ENCODE assay signal across 14 cellular contexts in genomic region chr2:188333751-188334524, GRCh38. TPM values are rescaled to one million over a fixed set of nuclear protein-coding genes. Genes with fewer than 3 reads are reported as not detected.
DNase-seq lines count a peak whose midpoint lies in the region; ATAC-seq, FAIRE-seq and TF ChIP-seq lines count a peak whose summit lies in the region.
"Had no signal": no experiment of that assay in that cellular context is flagged by ENCODE, and none has a peak within 500 bp of the region (broad histone marks: within the 10 kb centered on the region; RNA-seq: fewer than 3 reads in every experiment).

No MANE protein-coding gene starts in this region.

- H3K27me3 Mint-ChIP-seq in astrocyte (ENCODE audit: low read depth, unreplicated experiment): no peaks in the 10 kb centered on the region
- H3K27me3 Mint-ChIP-seq: activated CD4-positive, alpha-beta T cell treated with anti-CD3 and anti-CD28 coated beads, Interleukin-2, amount 10 ng/mL, durations not matched to agents 24 days and 14 days; activated naive CD8-positive, alpha-beta T cell had no signal

- H3K36me3 Mint-ChIP-seq in astrocyte (ENCODE audit: low read depth, unreplicated experiment): no peaks in the 10 kb centered on the region
- H3K36me3 Mint-ChIP-seq: activated naive CD8-positive, alpha-beta T cell had no signal

- no peak overlapping the region for H3K9ac ChIP-seq in astrocyte (ENCODE audit: low read length)

- H3K4me3 ChIP-seq in astrocyte (ENCODE audit: insufficient read depth, low read depth, low read length): no peak overlapping the region
- peak overlapping the region; percentile 20 for H3K4me3 ChIP-seq in right cardiac atrium (ENCODE audit: low read length)
- peak overlapping the region; percentile 33 for H3K4me3 ChIP-seq in psoas muscle

- H3K27me3 ChIP-seq in astrocyte (ENCODE audit: insufficient read depth, low read length): no peaks in the 10 kb centered on the region
- no peaks in the 10 kb centered on the region for H3K27me3 ChIP-seq in right cardiac atrium (ENCODE audit: control insufficient read depth, insufficient read depth)
- H3K27me3 ChIP-seq in psoas muscle (ENCODE audit: insufficient read depth in 3 of 3, low read length in 2 of 3): no peaks in the 10 kb centered on the region

- WGBS in right cardiac atrium: 27% methylated on average over 5 of the region's 5 CpGs
- WGBS in psoas muscle, 3 donors: 16 to 20% (median 18%) methylated on average over 5 of the region's 5 CpGs

- intact Hi-C loops in right cardiac atrium (cut with DNase I) (no loop called here), psoas muscle (cut with DNase I) (loop anchor here in 1 of 2 donors (5.0 kb wide), 2 partner anchors 38 to 42 kb away; partner anchors contain the start of gene GULP1)

- H3K4me1 Mint-ChIP-seq in astrocyte (ENCODE audit: low read depth, unreplicated experiment): peaks cover 11% of the 10 kb centered on the region
- H3K4me1 Mint-ChIP-seq: activated CD4-positive, alpha-beta T cell treated with anti-CD3 and anti-CD28 coated beads, Interleukin-2, amount 10 ng/mL, durations not matched to agents 24 days and 14 days had no signal

- H2AFZ ChIP-seq in astrocyte (ENCODE audit: low read depth, low read length): no peak overlapping the region

- H3K27ac Mint-ChIP-seq in astrocyte (ENCODE audit: unreplicated experiment): no peak overlapping the region
- H3K27ac Mint-ChIP-seq: activated CD4-positive, alpha-beta T cell treated with anti-CD3 and anti-CD28 coated beads, Interleukin-2, amount 10 ng/mL, durations not matched to agents 24 days and 14 days; activated naive CD8-positive, alpha-beta T cell had no signal

- no peak overlapping the region for H3K4me3 Mint-ChIP-seq in astrocyte (ENCODE audit: unreplicated experiment)
- H3K4me3 Mint-ChIP-seq: activated CD4-positive, alpha-beta T cell treated with anti-CD3 and anti-CD28 coated beads, Interleukin-2, amount 10 ng/mL, durations not matched to agents 24 days and 14 days; activated naive CD8-positive, alpha-beta T cell had no signal

- H3K9me3 Mint-ChIP-seq in astrocyte (ENCODE audit: unreplicated experiment): no peaks in the 10 kb centered on the region
- H3K9me3 Mint-ChIP-seq: activated CD4-positive, alpha-beta T cell treated with anti-CD3 and anti-CD28 coated beads, Interleukin-2, amount 10 ng/mL, durations not matched to agents 24 days and 14 days had no signal

- ATAC-seq in right cardiac atrium (peak; percentile 90 to 91), psoas muscle (peak; percentile 93 to 99 (median 96)), HG03135 (IDR thresholded peaks at IDR 0.05; ENCODE audit: unreplicated experiment) (no peak)
- ATAC-seq: left lobe of liver had no signal

- H3K36me3 ChIP-seq in astrocyte (ENCODE audit: insufficient read depth, low read length): no peaks in the 10 kb centered on the region
- no peaks in the 10 kb centered on the region for H3K36me3 ChIP-seq in psoas muscle (ENCODE audit: insufficient read depth in 1 of 2, low read depth in 1 of 2)

- no peaks in the 10 kb centered on the region for H3K79me2 ChIP-seq in astrocyte (ENCODE audit: insufficient read depth, low read length)

- H3K4me1 ChIP-seq in astrocyte (ENCODE audit: insufficient read depth, low read length): no peaks in the 10 kb centered on the region
- H3K4me1 ChIP-seq in right cardiac atrium (ENCODE audit: control insufficient read depth, insufficient read depth, low read length): peaks cover 5% of the 10 kb centered on the region
- peaks cover 30% of the 10 kb centered on the region for H3K4me1 ChIP-seq in psoas muscle

- no peak for FAIRE-seq in astrocyte (lab: Jason Lieb, UNC)

- H4K20me1 ChIP-seq in astrocyte (ENCODE audit: insufficient read depth, low read length): no peaks in the 10 kb centered on the region

- DNase-seq in ELF-1 (ENCODE audit: low read depth, low spot score) (peak; percentile 30), astrocyte (ENCODE audit: low read depth) (peak; percentile 44), right cardiac atrium (peak; percentile 15 to 62 (median 38)), psoas muscle (peak in 1 of 2 donors; percentile 13), UCSD-AML1 (lab: John Stamatoyannopoulos, UW; ENCODE audit: unreplicated experiment) (no peak)
- no peak for DNase-seq in NK-92 treated with Interleukin-12 subunit alpha and Interleukin-12 subunit beta, amount 100 ng/mL, for 24 hours (lab: John Stamatoyannopoulos, UW)
- no peak for DNase-seq in activated CD4-positive, alpha-beta T cell treated with anti-CD3 and anti-CD28 coated beads for 48 hours
- DNase-seq: activated CD4-positive, alpha-beta T cell treated with anti-CD3 and anti-CD28 coated beads, Interleukin-2, amount 10 ng/mL, durations not matched to agents 24 days and 14 days; NCI-H1417; stimulated activated naive CD4-positive, alpha-beta T cell treated with Interleukin-2 at 50 U/mL for 16 hours had no signal

- H3K9me3 ChIP-seq in astrocyte (ENCODE audit: insufficient read depth, low read depth, low read length) (no peaks in the 10 kb centered on the region), right cardiac atrium (ENCODE audit: control insufficient read depth, low read length) (no peaks in the 10 kb centered on the region), psoas muscle (no peaks in the 10 kb centered on the region)

- H3K4me2 ChIP-seq in astrocyte (ENCODE audit: low read length): no peak overlapping the region

- H3K27ac ChIP-seq in astrocyte (ENCODE audit: low read depth, low read length) (no peak overlapping the region), right cardiac atrium (ENCODE audit: low read length) (no peak overlapping the region), psoas muscle (peak overlapping the region; percentile 76)
- H3K27ac ChIP-seq: HL-60 had no signal

- TF ChIP-seq CTCF in astrocyte (IDR thresholded peaks at IDR 0.05; ENCODE audit: insufficient read depth, low read depth, low read length) (no peak), psoas muscle (IDR thresholded peaks at IDR 0.05) (no peak)

RNA-seq across cellular contexts. Expression of gene GULP1, which starts 42.3 kb away (rescaled TPM):
- total RNA-seq in astrocyte (33.4 and 39.4 TPM in 2 replicates), right cardiac atrium (10 to 100 TPM in 3 of 4 donors, 1 to 10 TPM in 1; 8.7 to 14.4 (median 12.0) TPM), psoas muscle (10 to 100 TPM in 3 of 4 donors, 1 to 10 TPM in 1; 9.3 to 15.9 (median 13.5) TPM)
- polyA plus RNA-seq in right cardiac atrium (3.5 TPM), psoas muscle (10 to 100 TPM in 1 of 3 donors, 1 to 10 TPM in 2; 5.6 to 18.0 (median 10.0) TPM)
- total RNA-seq: activated CD4-positive, alpha-beta T cell treated with anti-CD3 and anti-CD28 coated beads, Interleukin-2, amount 10 ng/mL, durations not matched to agents 24 days and 14 days had no signal

Comparison
In these comparisons a context has a peak if more than half of its experiments do, and no peak if none do; other contexts are left out.
1. DNase-seq: peak in ELF-1 (single experiment), astrocyte (single experiment) and right cardiac atrium (3 of 3); none in NK-92 treated with Interleukin-12 subunit alpha and Interleukin-12 subunit beta, amount 100 ng/mL, for 24 hours (single experiment), activated CD4-positive, alpha-beta T cell treated with anti-CD3 and anti-CD28 coated beads for 48 hours (single experiment) and UCSD-AML1 (single experiment).